In genomic region chr19:9791552-9792181, GRCh38 we compare ENCODE assay signal across 8 cellular contexts. TPM values are rescaled to one million over a fixed set of nuclear protein-coding genes. Genes with fewer than 3 reads are reported as not detected.
DNase-seq lines count a peak whose midpoint lies in the region; ATAC-seq and TF ChIP-seq lines count a peak whose summit lies in the region.

No MANE protein-coding gene starts in this region.

- peak; percentile 96 for DNase-seq in EH (ENCODE audit: low read depth)
- peak; percentile 90 for DNase-seq in NCI-H748 treated with DMSO at 0.1 percent for 48 hours (lab: John Stamatoyannopoulos, UW)
- peak; percentile 92 for DNase-seq in activated CD4-positive, alpha-beta memory T cell treated with anti-CD3 and anti-CD28 coated beads, Interleukin-2, amount 10 ng/mL, durations not matched to agents 7 days and 5 days
- peak; percentile 84 to 95 (median 92) for DNase-seq in dorsolateral prefrontal cortex
- DNase-seq in stimulated activated CD4-positive, alpha-beta T cell treated with anti-CD3 and anti-CD28 coated beads, Interleukin-2, amount 100 ng/mL, for 24 hours: peak; percentile 91 to 92

- H3K27ac ChIP-seq in dorsolateral prefrontal cortex: peak overlapping the region in 55 of 59 donors; percentile 13 to 93 (median 81)
- H3K27ac ChIP-seq in liver (ENCODE audit: low read depth in 1 of 2, low read length in 2 of 2): peak overlapping the region; percentile 66 to 95

- H3K4me3 Mint-ChIP-seq in activated CD4-positive, alpha-beta memory T cell treated with anti-CD3 and anti-CD28 coated beads, Interleukin-2, amount 10 ng/mL, durations not matched to agents 7 days and 5 days: peak overlapping the region; percentile 79

- TF ChIP-seq RAD21 in liver (IDR thresholded peaks at IDR 0.05): no peak

- POLR2A ChIA-PET in activated CD4-positive, alpha-beta memory T cell treated with anti-CD3 and anti-CD28 coated beads, Interleukin-2, amount 10 ng/mL, durations not matched to agents 7 days and 5 days (lab: Charles Lee): no interaction called here

- H3K27me3 Mint-ChIP-seq in activated CD4-positive, alpha-beta memory T cell treated with anti-CD3 and anti-CD28 coated beads, Interleukin-2, amount 10 ng/mL, durations not matched to agents 7 days and 5 days: no peaks in the 10 kb centered on the region

- peak overlapping the region; percentile 84 for H3K27ac Mint-ChIP-seq in activated CD4-positive, alpha-beta memory T cell treated with anti-CD3 and anti-CD28 coated beads, Interleukin-2, amount 10 ng/mL, durations not matched to agents 7 days and 5 days

- H3K9me3 ChIP-seq in liver (ENCODE audit: control insufficient read depth in 4 of 4, low read length in 3 of 4): no peaks in the 10 kb centered on the region

- H3K9me3 Mint-ChIP-seq in activated CD4-positive, alpha-beta memory T cell treated with anti-CD3 and anti-CD28 coated beads, Interleukin-2, amount 10 ng/mL, durations not matched to agents 7 days and 5 days: no peaks in the 10 kb centered on the region

- H3K36me3 Mint-ChIP-seq in activated CD4-positive, alpha-beta memory T cell treated with anti-CD3 and anti-CD28 coated beads, Interleukin-2, amount 10 ng/mL, durations not matched to agents 7 days and 5 days (ENCODE audit: low read depth): no peaks in the 10 kb centered on the region

- no peaks in the 10 kb centered on the region for H3K27me3 ChIP-seq in dorsolateral prefrontal cortex
- H3K27me3 ChIP-seq in liver (ENCODE audit: control insufficient read depth in 4 of 4, insufficient read depth in 4 of 4, low read length in 3 of 4): no peaks in the 10 kb centered on the region

- H3K4me1 ChIP-seq in liver (ENCODE audit: control insufficient read depth in 4 of 4, insufficient read depth in 4 of 4, low read length in 3 of 4): peaks cover 0 to 4% (median 1%) of the 10 kb centered on the region in 4 donors

- intact Hi-C loops in dorsolateral prefrontal cortex (cut with DNase I): loop anchor here (2.0 to 10.0 kb wide), 7 partner anchors 23 to 584 kb away; partner anchors contain the start of genes ZNF562 (in 1 of the 2) and ZNF846 (in 1 of the 2)

- 4% methylated on average over 48 of the region's 48 CpGs for WGBS in liver

- CTCF ChIA-PET in activated CD4-positive, alpha-beta memory T cell treated with anti-CD3 and anti-CD28 coated beads, Interleukin-2, amount 10 ng/mL, durations not matched to agents 7 days and 5 days (lab: Charles Lee): no interaction called here

- ATAC-seq in HG03175 (IDR thresholded peaks at IDR 0.05; ENCODE audit: unreplicated experiment) (peak; percentile 33), GM18517 (IDR thresholded peaks at IDR 0.05; ENCODE audit: unreplicated experiment) (no peak)

- H3K9ac ChIP-seq in liver (ENCODE audit: low read depth in 1 of 2, low read length in 2 of 2): no peak overlapping the region

- H3K36me3 ChIP-seq in liver (ENCODE audit: control insufficient read depth in 4 of 4, insufficient read depth in 3 of 4, low read depth in 1 of 4, low read length in 3 of 4): no peaks in the 10 kb centered on the region

- TF ChIP-seq CTCF in dorsolateral prefrontal cortex (IDR thresholded peaks at IDR 0.05 in 54 of 56, conservative IDR thresholded peaks at IDR 0.05 in 2 of 56; ENCODE audit: low read depth in 1 of 56, partially characterized antibody in 56 of 56) (peak in 1 of 56 donors; percentile 17), liver (IDR thresholded peaks at IDR 0.05; ENCODE audit: low read depth, low read length, missing input control) (no peak)

- peaks cover 22% of the 10 kb centered on the region for H3K4me1 Mint-ChIP-seq in activated CD4-positive, alpha-beta memory T cell treated with anti-CD3 and anti-CD28 coated beads, Interleukin-2, amount 10 ng/mL, durations not matched to agents 7 days and 5 days

- peak overlapping the region; percentile 21 to 84 (median 67) for H3K4me3 ChIP-seq in dorsolateral prefrontal cortex
- peak overlapping the region; percentile 54 to 85 (median 67) for H3K4me3 ChIP-seq in liver (ENCODE audit: low read depth in 1 of 3, low read length in 3 of 3)

TF ChIP-seq in liver, 16 proteins besides CTCF, POLR2A, EP300 and RAD21:
- TF ChIP-seq EGR1 (IDR thresholded peaks at IDR 0.05; ENCODE audit: low read depth in 2 of 2) (peak; percentile 43 to 78), RXRA (IDR thresholded peaks at IDR 0.05) (no peak), SP1 (IDR thresholded peaks at IDR 0.05) (peak; percentile 10), NR2F2 (IDR thresholded peaks at IDR 0.05) (no peak)

RNA-seq across cellular contexts. Expression of gene ZNF846, which starts 23.1 kb away (rescaled TPM):
- 1 to 10 TPM; 6.5 to 6.7 TPM for total RNA-seq in activated CD4-positive, alpha-beta memory T cell treated with anti-CD3 and anti-CD28 coated beads, Interleukin-2, amount 10 ng/mL, durations not matched to agents 7 days and 5 days
- total RNA-seq in dorsolateral prefrontal cortex: 10 to 100 TPM; 22.4 to 55.4 (median 33.7) TPM
- total RNA-seq in liver: 1 to 10 TPM; 6.6 to 9.4 TPM
- 1 to 10 TPM; 1.6 to 6.7 TPM for polyA plus RNA-seq in liver

RNA-seq across cellular contexts. Expression of gene FBXL12, which starts 27.2 kb away (rescaled TPM):
- 10 to 100 TPM; 18.3 to 20.6 TPM for total RNA-seq in activated CD4-positive, alpha-beta memory T cell treated with anti-CD3 and anti-CD28 coated beads, Interleukin-2, amount 10 ng/mL, durations not matched to agents 7 days and 5 days
- 10 to 100 TPM; 10.8 to 26.2 (median 17.7) TPM for total RNA-seq in dorsolateral prefrontal cortex
- total RNA-seq in liver: 10 to 100 TPM; 10.2 to 10.3 TPM
- polyA plus RNA-seq in liver: 10 to 100 TPM in 1 of 2 donors, 1 to 10 TPM in 1; 10.0 to 11.7 TPM

RNA-seq across cellular contexts. Expression of gene UBL5, which starts 36.1 kb away (rescaled TPM):
- total RNA-seq in activated CD4-positive, alpha-beta memory T cell treated with anti-CD3 and anti-CD28 coated beads, Interleukin-2, amount 10 ng/mL, durations not matched to agents 7 days and 5 days: 100 to 1,000 TPM; 339 to 372 TPM
- total RNA-seq in dorsolateral prefrontal cortex (100 to 1,000 TPM; 172 to 365 (median 275) TPM), liver (100 to 1,000 TPM; 155 to 157 TPM)
- polyA plus RNA-seq in liver: 100 to 1,000 TPM; 252 to 339 TPM

RNA-seq across cellular contexts. Expression of gene PIN1, which starts 43.5 kb away (rescaled TPM):
- total RNA-seq in activated CD4-positive, alpha-beta memory T cell treated with anti-CD3 and anti-CD28 coated beads, Interleukin-2, amount 10 ng/mL, durations not matched to agents 7 days and 5 days: 10 to 100 TPM; 96.0 to 97.0 TPM
- total RNA-seq in dorsolateral prefrontal cortex: 100 to 1,000 TPM; 108 to 307 (median 215) TPM
- total RNA-seq in liver: 10 to 100 TPM; 35.7 to 44.1 TPM
- 10 to 100 TPM; 34.4 to 51.3 TPM for polyA plus RNA-seq in liver
